8 cellular contexts compared by ENCODE assay signal in genomic region chr4:145909331-145909730, GRCh38. TPM values are rescaled to one million over a fixed set of nuclear protein-coding genes. Genes with fewer than 3 reads are reported as not detected.
DNase-seq lines count a peak whose midpoint lies in the region; ATAC-seq and TF ChIP-seq lines count a peak whose summit lies in the region.

No MANE protein-coding gene starts in this region.

- H3K36me3 ChIP-seq in gastroesophageal sphincter = no peaks in the 10 kb centered on the region

- peak; percentile 88 for ATAC-seq in GM18517 (IDR thresholded peaks at IDR 0.05; ENCODE audit: unreplicated experiment)
- peak; percentile 88 for ATAC-seq in gastroesophageal sphincter

- TF ChIP-seq EP300 in gastroesophageal sphincter (IDR thresholded peaks at IDR 0.05) = no peak

- peak in 1 of 4 experiments; percentile 11 for TF ChIP-seq CTCF in gastroesophageal sphincter (IDR thresholded peaks at IDR 0.05)

- 78% methylated on average over 5 of the region's 6 CpGs; no CpG with 5 or more reads in 1 of the 2 donors for WGBS in gastroesophageal sphincter (ENCODE audit: low coverage in 1 of 2), 2 donors

- TF ChIP-seq POLR2A in gastroesophageal sphincter (IDR thresholded peaks at IDR 0.05) = no peak

- no peaks in the 10 kb centered on the region for H3K27me3 ChIP-seq in gastroesophageal sphincter

- H3K4me1 ChIP-seq in gastroesophageal sphincter = peaks cover 0 to 38% (median 0%) of the 10 kb centered on the region in 3 donors

- no peaks in the 10 kb centered on the region for H3K9me3 ChIP-seq in gastroesophageal sphincter

- peak overlapping the region; percentile 8 to 71 (median 67) for H3K27ac ChIP-seq in gastroesophageal sphincter

- peak overlapping the region; percentile 27 to 47 for H3K4me3 ChIP-seq in gastroesophageal sphincter

- DNase-seq in NCI-H2107 (lab: John Stamatoyannopoulos, UW) (peak; percentile 48), pons (ENCODE audit: low spot score) (peak; percentile 37), NCI-H524 treated with DMSO at 0.1 percent for 48 hours (lab: John Stamatoyannopoulos, UW) (no peak), COLO668 (lab: John Stamatoyannopoulos, UW; ENCODE audit: unreplicated experiment) (no peak), NCI-H1694 (lab: John Stamatoyannopoulos, UW) (no peak)
- no peak for DNase-seq in stimulated activated CD4-positive, alpha-beta T cell treated with anti-CD3 and anti-CD28 coated beads, Interleukin-2, amount 100 ng/mL, for 24 hours

RNA-seq across cellular contexts. Expression of gene ZNF827, which starts 29.3 kb away (rescaled TPM):
- total RNA-seq in gastroesophageal sphincter = 10 to 100 TPM in 3 of 4 donors, 1 to 10 TPM in 1; 9.3 to 39.4 (median 20.3) TPM

Comparison
In these comparisons a context has a peak if more than half of its experiments do, and no peak if none do; other contexts are left out.
1. DNase-seq: peak in NCI-H2107 (single experiment) and pons (single experiment); none in NCI-H524 treated with DMSO at 0.1 percent for 48 hours (single experiment), stimulated activated CD4-positive, alpha-beta T cell treated with anti-CD3 and anti-CD28 coated beads, Interleukin-2, amount 100 ng/mL, for 24 hours (0 of 2), COLO668 (single experiment) and NCI-H1694 (single experiment).